ENCODE assay signal across 12 cellular contexts in genomic region chr5:119288364-119289047, GRCh38.
DNase-seq lines count a peak whose midpoint lies in the region; ATAC-seq and TF ChIP-seq lines count a peak whose summit lies in the region.
"Had no signal": no experiment of that assay in that cellular context is flagged by ENCODE, and none has a peak within 500 bp of the region (broad histone marks: within the 10 kb centered on the region; RNA-seq: fewer than 3 reads in every experiment).

No MANE protein-coding gene starts in this region.

- peaks cover 26% of the 10 kb centered on the region for H3F3A ChIP-seq in PC-9 (ENCODE audit: insufficient read depth, low read depth)

- BruUV-seq in PC-9 (replicated peaks; lab: Mats Ljungman, UMichigan) = TSS peak; percentile 65

- H3K4me2 ChIP-seq in PC-9 = peak overlapping the region; percentile 76

- H3K9me3 ChIP-seq in PC-9 (ENCODE audit: insufficient read depth, low read depth) = 0 out of 2 replicates have a peak, but pooled peaks cover 3% of the 10 kb centered on the region
- H3K9me3 ChIP-seq in effector memory CD4-positive, alpha-beta T cell (ENCODE audit: control insufficient read depth, low read length) = no peaks in the 10 kb centered on the region

- no peak overlapping the region for H2AFZ ChIP-seq in PC-9
- H2AFZ ChIP-seq: parathyroid adenoma had no signal

- H3K27me3 Mint-ChIP-seq in T-helper 2 cell treated with Interferon-gamma antibody and Interleukin-4, amounts not matched to agents 5 μg/mL and 100 μg/mL, for 36 hours (ENCODE audit: low read depth) = no peaks in the 10 kb centered on the region
- no peaks in the 10 kb centered on the region for H3K27me3 Mint-ChIP-seq in stimulated activated memory B cell treated with anti-CD40 and anti-IgM and Interleukin-4, amounts not matched to agents 10 μg/mL and 1 μg/mL and 100 μg/mL, for 72 hours

- H3K4me1 Mint-ChIP-seq in T-helper 2 cell treated with Interferon-gamma antibody and Interleukin-4, amounts not matched to agents 5 μg/mL and 100 μg/mL, for 36 hours (ENCODE audit: low read depth) = peaks cover 87% of the 10 kb centered on the region
- peaks cover 96% of the 10 kb centered on the region for H3K4me1 Mint-ChIP-seq in stimulated activated memory B cell treated with anti-CD40 and anti-IgM and Interleukin-4, amounts not matched to agents 10 μg/mL and 1 μg/mL and 100 μg/mL, for 72 hours

- peak overlapping the region; percentile 94 for H3K27ac Mint-ChIP-seq in T-helper 2 cell treated with Interferon-gamma antibody and Interleukin-4, amounts not matched to agents 5 μg/mL and 100 μg/mL, for 36 hours
- peak overlapping the region; percentile 84 for H3K27ac Mint-ChIP-seq in stimulated activated memory B cell treated with anti-CD40 and anti-IgM and Interleukin-4, amounts not matched to agents 10 μg/mL and 1 μg/mL and 100 μg/mL, for 72 hours

- H3K27me3 ChIP-seq in PC-9 (ENCODE audit: insufficient read depth, low read depth) = no peaks in the 10 kb centered on the region
- H3K27me3 ChIP-seq in effector memory CD4-positive, alpha-beta T cell (replicated peaks; ENCODE audit: control insufficient read depth, insufficient read depth, low read length, poor library complexity, severe bottlenecking) = no peaks in the 10 kb centered on the region

- H4K20me1 ChIP-seq in PC-9 (ENCODE audit: insufficient read depth) = no peaks in the 10 kb centered on the region

- H3K4me1 ChIP-seq in PC-9 (replicated peaks; ENCODE audit: insufficient read depth) = peaks cover 50% of the 10 kb centered on the region
- H3K4me1 ChIP-seq in effector memory CD4-positive, alpha-beta T cell (ENCODE audit: control insufficient read depth, insufficient read depth, low read length, poor library complexity, severe bottlenecking) = peaks cover 77% of the 10 kb centered on the region

- TF ChIP-seq CTCF in PC-9 (conservative IDR thresholded peaks at IDR 0.05) = no peak

- no peak for DNase-seq in T-helper 2 cell treated with Interferon-gamma antibody and Interleukin-4, amounts not matched to agents 5 μg/mL and 100 μg/mL, for 36 hours (ENCODE audit: low spot score)
- DNase-seq in T-helper 2 cell (no peak), PC-9 (peak in 1 of 2 experiments; percentile 72), NCI-H2029 (lab: John Stamatoyannopoulos, UW) (no peak)
- DNase-seq in effector memory CD4-positive, alpha-beta T cell = no peak
- DNase-seq: ACHN, dermis blood vessel endothelial cell, NCI-H1092 had no signal

- H3K4me3 ChIP-seq in PC-9 = peak overlapping the region; percentile 43; the same call in 1 of the 2 replicates
- H3K4me3 ChIP-seq in effector memory CD4-positive, alpha-beta T cell (ENCODE audit: insufficient read depth, low read depth, low read length, poor library complexity, severe bottlenecking) = peak overlapping the region; percentile 45

- intact Hi-C loops in PC-9 (cut with micrococcal nuclease; ENCODE audit: unreplicated experiment) = loop anchor here (1.0 to 5.0 kb wide), 2 partner anchors 15 to 34 kb away; no protein-coding TSS in a partner anchor

- POLR2A ChIA-PET in PC-9 (lab: Charles Lee; ENCODE audit: unreplicated experiment) = interaction anchor here (0.5 to 0.9 kb wide), 4 partner anchors 14 to 49 kb away, joined by 3 to 7 read pairs (median 6); no protein-coding TSS in a partner anchor

- ATAC-seq in stimulated activated memory B cell treated with anti-CD40 and anti-IgM and Interleukin-4, amounts not matched to agents 10 μg/mL and 1 μg/mL and 100 μg/mL, for 72 hours = no peak
- no peak for ATAC-seq in GM18858 (IDR thresholded peaks at IDR 0.05; ENCODE audit: unreplicated experiment)
- no peak for ATAC-seq in HG03196 (IDR thresholded peaks at IDR 0.05; ENCODE audit: unreplicated experiment)

- H3K36me3 Mint-ChIP-seq in T-helper 2 cell treated with Interferon-gamma antibody and Interleukin-4, amounts not matched to agents 5 μg/mL and 100 μg/mL, for 36 hours (ENCODE audit: low read depth) = peaks cover 49% of the 10 kb centered on the region
- H3K36me3 Mint-ChIP-seq in stimulated activated memory B cell treated with anti-CD40 and anti-IgM and Interleukin-4, amounts not matched to agents 10 μg/mL and 1 μg/mL and 100 μg/mL, for 72 hours = peaks cover 18% of the 10 kb centered on the region

- peaks cover 8% of the 10 kb centered on the region for H3K9me3 Mint-ChIP-seq in T-helper 2 cell treated with Interferon-gamma antibody and Interleukin-4, amounts not matched to agents 5 μg/mL and 100 μg/mL, for 36 hours
- peaks cover 5% of the 10 kb centered on the region for H3K9me3 Mint-ChIP-seq in stimulated activated memory B cell treated with anti-CD40 and anti-IgM and Interleukin-4, amounts not matched to agents 10 μg/mL and 1 μg/mL and 100 μg/mL, for 72 hours

- H3K36me3 ChIP-seq in PC-9 (ENCODE audit: low read depth) = no peaks in the 10 kb centered on the region
- peaks cover 3% of the 10 kb centered on the region for H3K36me3 ChIP-seq in effector memory CD4-positive, alpha-beta T cell (ENCODE audit: control insufficient read depth, insufficient read depth, low read length)

- H3K9me2 ChIP-seq in PC-9 (ENCODE audit: insufficient read depth) = no peaks in the 10 kb centered on the region

- CTCF ChIA-PET in PC-9 (lab: Charles Lee) = no interaction called here

- H3K4me3 Mint-ChIP-seq in T-helper 2 cell treated with Interferon-gamma antibody and Interleukin-4, amounts not matched to agents 5 μg/mL and 100 μg/mL, for 36 hours = peak overlapping the region; percentile 80
- peak overlapping the region; percentile 51 for H3K4me3 Mint-ChIP-seq in stimulated activated memory B cell treated with anti-CD40 and anti-IgM and Interleukin-4, amounts not matched to agents 10 μg/mL and 1 μg/mL and 100 μg/mL, for 72 hours

- peaks cover 20% of the 10 kb centered on the region; the same call in 1 of the 2 replicates for H3K79me2 ChIP-seq in PC-9 (ENCODE audit: low read depth)
- H3K79me2 ChIP-seq: parathyroid adenoma had no signal

- peak overlapping the region; percentile 75 for H3K27ac ChIP-seq in PC-9
- H3K27ac ChIP-seq in effector memory CD4-positive, alpha-beta T cell (ENCODE audit: insufficient read depth, low read length, poor library complexity, severe bottlenecking) = peak overlapping the region; percentile 94
- H3K27ac ChIP-seq: parathyroid adenoma had no signal
